In genomic region chr20:3221398-3222226, GRCh38 we compare ENCODE assay signal across 1 cellular context.
TF ChIP-seq lines count a peak whose summit lies in the region.

No MANE protein-coding gene starts in this region.

TF ChIP-seq in HepG2, 621 proteins besides CTCF, POLR2A, EP300 and RAD21 (continues in another document):
- no peak for TF ChIP-seq SNRNP70 (IDR thresholded peaks at IDR 0.05; ENCODE audit: low read depth, low read length)
- no peak for TF ChIP-seq MAFK (conservative IDR thresholded peaks at IDR 0.05 in 1 of 2, IDR thresholded peaks at IDR 0.05 in 1 of 2; ENCODE audit: low read length in 2 of 2)
- no peak for TF ChIP-seq IRX3 (CRISPR knock-in tag; IDR thresholded peaks at IDR 0.05; ENCODE audit: borderline replicate concordance, low read depth)
- TF ChIP-seq NFKB2 (CRISPR knock-in tag; IDR thresholded peaks at IDR 0.05; ENCODE audit: borderline replicate concordance), result peak; percentile 63; the same call in 1 of the 2 replicates
- no peak for TF ChIP-seq GATAD1 (CRISPR knock-in tag; IDR thresholded peaks at IDR 0.05)
- no peak for TF ChIP-seq ZNF343 (CRISPR knock-in tag; IDR thresholded peaks at IDR 0.05)
- TF ChIP-seq KAT2B (IDR thresholded peaks at IDR 0.05; ENCODE audit: borderline replicate concordance, low read depth, low read length), result no peak
- no peak for TF ChIP-seq MXI1 (IDR thresholded peaks at IDR 0.05; ENCODE audit: borderline replicate concordance, low read depth, low read length)
- no peak for TF ChIP-seq ZNF761 (CRISPR knock-in tag; conservative IDR thresholded peaks at IDR 0.05)
- TF ChIP-seq AGO2 (optimal IDR thresholded peaks at IDR 0.05; ENCODE audit: low read depth, low read length), result peak; percentile 83
- no peak for TF ChIP-seq CAMTA2 (CRISPR knock-in tag; IDR thresholded peaks at IDR 0.05; ENCODE audit: borderline replicate concordance)
- no peak for TF ChIP-seq FOXC1 (CRISPR knock-in tag; IDR thresholded peaks at IDR 0.05; ENCODE audit: borderline replicate concordance)
- TF ChIP-seq ZFP90 (CRISPR knock-in tag; IDR thresholded peaks at IDR 0.05; ENCODE audit: borderline replicate concordance), result 0 out of 2 replicates have a peak, but pooled peaks have one; percentile 10
- TF ChIP-seq ZNF7 (CRISPR knock-in tag; IDR thresholded peaks at IDR 0.05), result no peak
- no peak for TF ChIP-seq BORCS8-MEF2B (CRISPR knock-in tag; IDR thresholded peaks at IDR 0.05)
- 0 out of 2 replicates have a peak, but pooled peaks have one; percentile 5 for TF ChIP-seq ZMAT3 (CRISPR knock-in tag; conservative IDR thresholded peaks at IDR 0.05)
- no peak for TF ChIP-seq ZNF337 (CRISPR knock-in tag; IDR thresholded peaks at IDR 0.05; ENCODE audit: borderline replicate concordance, low read depth)
- TF ChIP-seq CEBPB (IDR thresholded peaks at IDR 0.05; ENCODE audit: borderline replicate concordance, low read depth, low read length), result no peak
- TF ChIP-seq ZNF34 (CRISPR knock-in tag; IDR thresholded peaks at IDR 0.05; ENCODE audit: borderline replicate concordance), result no peak
- TF ChIP-seq SKI (IDR thresholded peaks at IDR 0.05; ENCODE audit: partially characterized antibody), result no peak
- no peak for TF ChIP-seq LRRFIP1 (CRISPR knock-in tag; conservative IDR thresholded peaks at IDR 0.05)
- no peak for TF ChIP-seq ZXDC (CRISPR knock-in tag; IDR thresholded peaks at IDR 0.05)
- TF ChIP-seq ZNF567 (CRISPR knock-in tag; IDR thresholded peaks at IDR 0.05; ENCODE audit: borderline replicate concordance), result 0 out of 2 replicates have a peak, but pooled peaks have one; percentile 14
- no peak for TF ChIP-seq FOXA1 (IDR thresholded peaks at IDR 0.05)
- no peak for TF ChIP-seq FOXA1 (CRISPR knock-in tag; IDR thresholded peaks at IDR 0.05)
- no peak for TF ChIP-seq SMC3 (IDR thresholded peaks at IDR 0.05; ENCODE audit: low read length)
- TF ChIP-seq ZNF367 (CRISPR knock-in tag; IDR thresholded peaks at IDR 0.05; ENCODE audit: borderline replicate concordance), result no peak
- TF ChIP-seq JUN (CRISPR knock-in tag; IDR thresholded peaks at IDR 0.05), result 0 out of 2 replicates have a peak, but pooled peaks have one; percentile 30
- 0 out of 2 replicates have a peak, but pooled peaks have one; percentile 6 for TF ChIP-seq ZNF879 (CRISPR knock-in tag; IDR thresholded peaks at IDR 0.05)
- TF ChIP-seq MEIS2 (CRISPR knock-in tag; IDR thresholded peaks at IDR 0.05), result peak; percentile 36; the same call in 1 of the 2 replicates
- no peak for TF ChIP-seq ARID3A (IDR thresholded peaks at IDR 0.05; ENCODE audit: low read depth, low read length)
- TF ChIP-seq ARNT2 (CRISPR knock-in tag; IDR thresholded peaks at IDR 0.05; ENCODE audit: low read depth), result no peak
- no peak for TF ChIP-seq DMTF1 (CRISPR knock-in tag; IDR thresholded peaks at IDR 0.05)
- no peak for TF ChIP-seq ZBTB7A (CRISPR knock-in tag; IDR thresholded peaks at IDR 0.05)
- no peak for TF ChIP-seq ZNF788 (CRISPR knock-in tag; IDR thresholded peaks at IDR 0.05; ENCODE audit: borderline replicate concordance)
- no peak for TF ChIP-seq NCOA5 (CRISPR knock-in tag; IDR thresholded peaks at IDR 0.05)
- TF ChIP-seq NFAT5 (CRISPR knock-in tag; IDR thresholded peaks at IDR 0.05), result 0 out of 2 replicates have a peak, but pooled peaks have one; percentile 18
- no peak for TF ChIP-seq NFE2L1 (CRISPR knock-in tag; IDR thresholded peaks at IDR 0.05; ENCODE audit: borderline replicate concordance)
- TF ChIP-seq TAF1 (CRISPR knock-in tag; IDR thresholded peaks at IDR 0.05), result no peak
- TF ChIP-seq ZFY (CRISPR knock-in tag; IDR thresholded peaks at IDR 0.05), result no peak
- TF ChIP-seq SP1 (IDR thresholded peaks at IDR 0.05), result no peak
- TF ChIP-seq SP1 (CRISPR knock-in tag; IDR thresholded peaks at IDR 0.05), result no peak
- 0 out of 2 replicates have a peak, but pooled peaks have one; percentile 34 for TF ChIP-seq KMT2A (CRISPR knock-in tag; IDR thresholded peaks at IDR 0.05)
- TF ChIP-seq ZNF354B (CRISPR knock-in tag; IDR thresholded peaks at IDR 0.05), result no peak
- 0 out of 2 replicates have a peak, but pooled peaks have one; percentile 29 for TF ChIP-seq ZNF362 (CRISPR knock-in tag; IDR thresholded peaks at IDR 0.05; ENCODE audit: borderline replicate concordance)
- peak; percentile 45; the same call in 1 of the 2 replicates for TF ChIP-seq NRL (CRISPR knock-in tag; IDR thresholded peaks at IDR 0.05; ENCODE audit: borderline replicate concordance)
- TF ChIP-seq PCBP1 (IDR thresholded peaks at IDR 0.05; ENCODE audit: borderline replicate concordance, low read depth, low read length), result no peak
- no peak for TF ChIP-seq ZNF260 (CRISPR knock-in tag; IDR thresholded peaks at IDR 0.05; ENCODE audit: borderline replicate concordance, low read depth)
- TF ChIP-seq HNRNPK (IDR thresholded peaks at IDR 0.05; ENCODE audit: low read depth, low read length, poor library complexity, severe bottlenecking), result no peak
- TF ChIP-seq ZNF614 (CRISPR knock-in tag; IDR thresholded peaks at IDR 0.05; ENCODE audit: borderline replicate concordance), result no peak
- no peak for TF ChIP-seq ZNF460 (CRISPR knock-in tag; IDR thresholded peaks at IDR 0.05; ENCODE audit: borderline replicate concordance)
- TF ChIP-seq EEA1 (CRISPR knock-in tag; IDR thresholded peaks at IDR 0.05; ENCODE audit: borderline replicate concordance), result no peak
- TF ChIP-seq GLI4 (CRISPR knock-in tag; IDR thresholded peaks at IDR 0.05; ENCODE audit: borderline replicate concordance), result 0 out of 2 replicates have a peak, but pooled peaks have one; percentile 74
- no peak for TF ChIP-seq TFDP2 (CRISPR knock-in tag; IDR thresholded peaks at IDR 0.05)
- TF ChIP-seq DMAP1 (CRISPR knock-in tag; IDR thresholded peaks at IDR 0.05), result no peak
- no peak for TF ChIP-seq REXO4 (CRISPR knock-in tag; IDR thresholded peaks at IDR 0.05; ENCODE audit: borderline replicate concordance)
